In genomic region chr14:24267516-24267915, GRCh38 we compare ENCODE assay signal across 1 cellular context.
TF ChIP-seq lines count a peak whose summit lies in the region.

No MANE protein-coding gene starts in this region.

TF ChIP-seq in HepG2, 621 proteins besides CTCF, POLR2A, EP300 and RAD21:
- TF ChIP-seq SIN3A (IDR thresholded peaks at IDR 0.05; ENCODE audit: borderline replicate concordance, low read depth, low read length) (no peak), ZC3H4 (CRISPR knock-in tag; IDR thresholded peaks at IDR 0.05; ENCODE audit: borderline replicate concordance) (no peak), NFE2L1 (CRISPR knock-in tag; IDR thresholded peaks at IDR 0.05; ENCODE audit: borderline replicate concordance) (no peak), RBFOX2 (IDR thresholded peaks at IDR 0.05; ENCODE audit: low read depth, low read length) (0 out of 2 replicates have a peak, but pooled peaks have one; percentile 35), ZNF17 (CRISPR knock-in tag; IDR thresholded peaks at IDR 0.05) (no peak)
